10 cellular contexts compared by ENCODE assay signal in genomic region chr11:128512478-128513127, GRCh38.
A peak's percentile ranks its signal among the peaks of the same experiment; 100 is the strongest.
DNase-seq lines count a peak whose midpoint lies in the region; ATAC-seq and FAIRE-seq lines count a peak whose summit lies in the region.
"Had no signal": no experiment of that assay in that cellular context is flagged by ENCODE, and none has a peak within 500 bp of the region (broad histone marks: within the 10 kb centered on the region; RNA-seq: fewer than 3 reads in every experiment).

No MANE protein-coding gene starts in this region.

- peak overlapping the region; percentile 97 for H3K4me3 Mint-ChIP-seq in activated CD4-positive, alpha-beta memory T cell treated with anti-CD3 and anti-CD28 coated beads for 36 hours
- H3K4me3 Mint-ChIP-seq in effector memory CD8-positive, alpha-beta T cell = peak overlapping the region; percentile 96

- peak; percentile 37 for ATAC-seq in effector memory CD8-positive, alpha-beta T cell (replicated peaks)

- POLR2A ChIA-PET in activated CD4-positive, alpha-beta memory T cell treated with anti-CD3 and anti-CD28 coated beads for 36 hours (lab: Charles Lee) = interaction anchor here (0.6 to 22.3 kb wide), 16 partner anchors 4 to 231 kb away, joined by 3 to 600 read pairs (median 6); no protein-coding TSS in a partner anchor

- peaks cover 53% of the 10 kb centered on the region for H3K4me1 ChIP-seq in thymus (ENCODE audit: control insufficient read depth, insufficient read depth, low read length)

- CTCF ChIA-PET in activated CD4-positive, alpha-beta memory T cell treated with anti-CD3 and anti-CD28 coated beads for 36 hours (lab: Charles Lee) = interaction anchor here (1.0 to 20.7 kb wide), 9 partner anchors 10 to 318 kb away, joined by 3 to 264 read pairs (median 3); no protein-coding TSS in a partner anchor

- peaks cover 25% of the 10 kb centered on the region for H3K36me3 ChIP-seq in thymus (ENCODE audit: control insufficient read depth, insufficient read depth)
- H3K36me3 ChIP-seq: breast epithelium, uterus had no signal

- no peak overlapping the region for H3K4me3 ChIP-seq in thymus (ENCODE audit: low read length)
- H3K4me3 ChIP-seq: uterus had no signal

- intact Hi-C loops in activated CD4-positive, alpha-beta memory T cell treated with anti-CD3 and anti-CD28 coated beads for 36 hours (cut with micrococcal nuclease) = loop anchor here (5.0 kb wide), 1 partner anchor 40 kb away; no protein-coding TSS in a partner anchor

- H3K27ac ChIP-seq in thymus (ENCODE audit: low read depth) (peak overlapping the region; percentile 44), substantia nigra (ENCODE audit: low read depth, low read length, poor library complexity, severe bottlenecking) (no peak overlapping the region)
- H3K27ac ChIP-seq: uterus had no signal

- no peaks in the 10 kb centered on the region for H3K9me3 ChIP-seq in thymus (ENCODE audit: control insufficient read depth)
- H3K9me3 ChIP-seq: breast epithelium, uterus had no signal

- H3K27ac Mint-ChIP-seq in activated CD4-positive, alpha-beta memory T cell treated with anti-CD3 and anti-CD28 coated beads for 36 hours = peak overlapping the region; percentile 96
- H3K27ac Mint-ChIP-seq in effector memory CD8-positive, alpha-beta T cell = peak overlapping the region; percentile 97

- WGBS in thymus = 75% methylated on average over 14 of the region's 14 CpGs

- DNase-seq in activated effector memory CD4-positive, alpha-beta T cell treated with anti-CD3 and anti-CD28 coated beads, Interleukin-2, amount 50 U/mL, for 16 hours = peak; percentile 80
- no peak for DNase-seq in activated effector memory CD4-positive, alpha-beta T cell treated with Interleukin-2 at 50 U/mL for 16 hours
- peak; percentile 67 for DNase-seq in activated CD4-positive, alpha-beta memory T cell treated with anti-CD3 and anti-CD28 coated beads for 36 hours
- DNase-seq in effector memory CD8-positive, alpha-beta T cell = peak in 1 of 3 experiments; percentile 35
- DNase-seq in retina (no peak), GM19239 (ENCODE audit: insufficient read length, low spot score) (no peak), substantia nigra (lab: John Stamatoyannopoulos, UW) (no peak)
- DNase-seq: uterus had no signal

- peaks cover 88% of the 10 kb centered on the region for H3K4me1 Mint-ChIP-seq in activated CD4-positive, alpha-beta memory T cell treated with anti-CD3 and anti-CD28 coated beads for 36 hours (ENCODE audit: low read depth)
- H3K4me1 Mint-ChIP-seq in effector memory CD8-positive, alpha-beta T cell (ENCODE audit: low read depth in 2 of 2) = peaks cover 74 to 95% of the 10 kb centered on the region in 2 donors

- H3K9me3 Mint-ChIP-seq in activated CD4-positive, alpha-beta memory T cell treated with anti-CD3 and anti-CD28 coated beads for 36 hours = no peaks in the 10 kb centered on the region
- H3K9me3 Mint-ChIP-seq in effector memory CD8-positive, alpha-beta T cell = no peaks in the 10 kb centered on the region

- no peak for FAIRE-seq in GM19239 (lab: Jason Lieb, UNC)

- no peaks in the 10 kb centered on the region for H3K27me3 ChIP-seq in thymus (ENCODE audit: control insufficient read depth, insufficient read depth)
- H3K27me3 ChIP-seq: breast epithelium, uterus had no signal

- H3K27me3 Mint-ChIP-seq in activated CD4-positive, alpha-beta memory T cell treated with anti-CD3 and anti-CD28 coated beads for 36 hours = no peaks in the 10 kb centered on the region
- no peaks in the 10 kb centered on the region for H3K27me3 Mint-ChIP-seq in effector memory CD8-positive, alpha-beta T cell

- peaks cover 94% of the 10 kb centered on the region for H3K36me3 Mint-ChIP-seq in activated CD4-positive, alpha-beta memory T cell treated with anti-CD3 and anti-CD28 coated beads for 36 hours
- peaks cover 96% of the 10 kb centered on the region for H3K36me3 Mint-ChIP-seq in effector memory CD8-positive, alpha-beta T cell (ENCODE audit: insufficient read depth)

Comparison
In these comparisons a context has a peak if more than half of its experiments do, and no peak if none do; other contexts are left out.
1. DNase-seq: peak in activated effector memory CD4-positive, alpha-beta T cell treated with anti-CD3 and anti-CD28 coated beads, Interleukin-2, amount 50 U/mL, for 16 hours (single experiment) and activated CD4-positive, alpha-beta memory T cell treated with anti-CD3 and anti-CD28 coated beads for 36 hours (single experiment); none in activated effector memory CD4-positive, alpha-beta T cell treated with Interleukin-2 at 50 U/mL for 16 hours (single experiment), retina (single experiment), GM19239 (single experiment) and substantia nigra (0 of 49).